1 cellular context compared by ENCODE assay signal in the genomic region with DNA sequence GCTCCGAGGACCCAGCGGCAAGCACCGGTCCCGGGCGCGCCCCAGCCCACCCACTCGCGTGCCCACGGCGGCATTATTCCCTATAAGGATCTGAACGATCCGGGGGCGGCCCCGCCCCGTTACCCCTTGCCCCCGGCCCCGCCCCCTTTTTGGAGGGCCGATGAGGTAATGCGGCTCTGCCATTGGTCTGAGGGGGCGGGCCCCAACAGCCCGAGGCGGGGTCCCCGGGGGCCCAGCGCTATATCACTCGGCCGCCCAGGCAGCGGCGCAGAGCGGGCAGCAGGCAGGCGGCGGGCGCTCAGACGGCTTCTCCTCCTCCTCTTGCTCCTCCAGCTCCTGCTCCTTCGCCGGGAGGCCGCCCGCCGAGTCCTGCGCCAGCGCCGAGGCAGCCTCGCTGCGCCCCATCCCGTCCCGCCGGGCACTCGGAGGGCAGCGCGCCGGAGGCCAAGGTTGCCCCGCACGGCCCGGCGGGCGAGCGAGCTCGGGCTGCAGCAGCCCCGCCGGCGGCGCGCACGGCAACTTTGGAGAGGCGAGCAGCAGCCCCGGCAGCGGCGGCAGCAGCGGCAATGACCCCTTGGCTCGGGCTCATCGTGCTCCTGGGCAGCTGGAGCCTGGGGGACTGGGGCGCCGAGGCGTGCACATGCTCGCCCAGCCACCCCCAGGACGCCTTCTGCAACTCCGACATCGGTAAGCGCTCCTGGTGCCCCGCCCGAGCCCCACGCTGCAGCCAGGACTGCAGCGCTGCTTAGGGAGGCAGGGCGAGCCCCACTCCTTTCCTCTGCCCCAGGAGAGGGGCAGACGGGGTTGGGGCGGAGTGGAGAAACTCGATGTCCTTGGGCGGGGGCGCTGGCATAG.
A peak's percentile ranks its signal among the peaks of the same experiment; 100 is the strongest.
TF ChIP-seq lines count a peak whose summit lies in the region.

TSS of gene TIMP3 (plus strand) at position 270 of the 855 bp plus-strand sequence. CDS start at position 567, 297 bp downstream.

TF ChIP-seq in HepG2, 621 proteins besides CTCF, POLR2A, EP300 and RAD21 (continued from another document and continues in another):
- TF ChIP-seq, protein P1, sequence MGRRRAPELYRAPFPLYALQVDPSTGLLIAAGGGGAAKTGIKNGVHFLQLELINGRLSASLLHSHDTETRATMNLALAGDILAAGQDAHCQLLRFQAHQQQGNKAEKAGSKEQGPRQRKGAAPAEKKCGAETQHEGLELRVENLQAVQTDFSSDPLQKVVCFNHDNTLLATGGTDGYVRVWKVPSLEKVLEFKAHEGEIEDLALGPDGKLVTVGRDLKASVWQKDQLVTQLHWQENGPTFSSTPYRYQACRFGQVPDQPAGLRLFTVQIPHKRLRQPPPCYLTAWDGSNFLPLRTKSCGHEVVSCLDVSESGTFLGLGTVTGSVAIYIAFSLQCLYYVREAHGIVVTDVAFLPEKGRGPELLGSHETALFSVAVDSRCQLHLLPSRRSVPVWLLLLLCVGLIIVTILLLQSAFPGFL (CRISPR knock-in tag; IDR thresholded peaks at IDR 0.05): no peak
- no peak for TF ChIP-seq TBX3 (IDR thresholded peaks at IDR 0.05; ENCODE audit: borderline replicate concordance)
- TF ChIP-seq SMYD3 (CRISPR knock-in tag; IDR thresholded peaks at IDR 0.05): no peak
- TF ChIP-seq GLMP (CRISPR knock-in tag; IDR thresholded peaks at IDR 0.05; ENCODE audit: borderline replicate concordance): no peak
- TF ChIP-seq POLR2AphosphoS5 (IDR thresholded peaks at IDR 0.05; ENCODE audit: low read depth, low read length): peak; percentile 94
- TF ChIP-seq ARNTL (CRISPR knock-in tag; IDR thresholded peaks at IDR 0.05): no peak
- TF ChIP-seq CSRNP1 (CRISPR knock-in tag; IDR thresholded peaks at IDR 0.05): peak; percentile 11; the same call in 1 of the 2 replicates
- TF ChIP-seq, protein P2, sequence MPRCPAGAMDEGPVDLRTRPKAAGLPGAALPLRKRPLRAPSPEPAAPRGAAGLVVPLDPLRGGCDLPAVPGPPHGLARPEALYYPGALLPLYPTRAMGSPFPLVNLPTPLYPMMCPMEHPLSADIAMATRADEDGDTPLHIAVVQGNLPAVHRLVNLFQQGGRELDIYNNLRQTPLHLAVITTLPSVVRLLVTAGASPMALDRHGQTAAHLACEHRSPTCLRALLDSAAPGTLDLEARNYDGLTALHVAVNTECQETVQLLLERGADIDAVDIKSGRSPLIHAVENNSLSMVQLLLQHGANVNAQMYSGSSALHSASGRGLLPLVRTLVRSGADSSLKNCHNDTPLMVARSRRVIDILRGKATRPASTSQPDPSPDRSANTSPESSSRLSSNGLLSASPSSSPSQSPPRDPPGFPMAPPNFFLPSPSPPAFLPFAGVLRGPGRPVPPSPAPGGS (CRISPR knock-in tag; IDR thresholded peaks at IDR 0.05): no peak
- no peak for TF ChIP-seq ZNF235 (CRISPR knock-in tag; IDR thresholded peaks at IDR 0.05; ENCODE audit: borderline replicate concordance)
- TF ChIP-seq THAP11 (CRISPR knock-in tag; IDR thresholded peaks at IDR 0.05): no peak; the same call in 1 of the 2 replicates
- no peak for TF ChIP-seq ATRX (CRISPR knock-in tag; IDR thresholded peaks at IDR 0.05; ENCODE audit: borderline replicate concordance)
- no peak for TF ChIP-seq ZNF124 (CRISPR knock-in tag; IDR thresholded peaks at IDR 0.05)
- TF ChIP-seq HNRNPL (IDR thresholded peaks at IDR 0.05; ENCODE audit: low read depth, low read length): no peak
- TF ChIP-seq ZBTB44 (CRISPR knock-in tag; IDR thresholded peaks at IDR 0.05): no peak
- TF ChIP-seq CEBPG (CRISPR knock-in tag; IDR thresholded peaks at IDR 0.05): no peak
- TF ChIP-seq MTERF4 (CRISPR knock-in tag; IDR thresholded peaks at IDR 0.05): no peak
- TF ChIP-seq MED8 (CRISPR knock-in tag; IDR thresholded peaks at IDR 0.05; ENCODE audit: insufficient replicate concordance): no peak
- TF ChIP-seq, protein P3, sequence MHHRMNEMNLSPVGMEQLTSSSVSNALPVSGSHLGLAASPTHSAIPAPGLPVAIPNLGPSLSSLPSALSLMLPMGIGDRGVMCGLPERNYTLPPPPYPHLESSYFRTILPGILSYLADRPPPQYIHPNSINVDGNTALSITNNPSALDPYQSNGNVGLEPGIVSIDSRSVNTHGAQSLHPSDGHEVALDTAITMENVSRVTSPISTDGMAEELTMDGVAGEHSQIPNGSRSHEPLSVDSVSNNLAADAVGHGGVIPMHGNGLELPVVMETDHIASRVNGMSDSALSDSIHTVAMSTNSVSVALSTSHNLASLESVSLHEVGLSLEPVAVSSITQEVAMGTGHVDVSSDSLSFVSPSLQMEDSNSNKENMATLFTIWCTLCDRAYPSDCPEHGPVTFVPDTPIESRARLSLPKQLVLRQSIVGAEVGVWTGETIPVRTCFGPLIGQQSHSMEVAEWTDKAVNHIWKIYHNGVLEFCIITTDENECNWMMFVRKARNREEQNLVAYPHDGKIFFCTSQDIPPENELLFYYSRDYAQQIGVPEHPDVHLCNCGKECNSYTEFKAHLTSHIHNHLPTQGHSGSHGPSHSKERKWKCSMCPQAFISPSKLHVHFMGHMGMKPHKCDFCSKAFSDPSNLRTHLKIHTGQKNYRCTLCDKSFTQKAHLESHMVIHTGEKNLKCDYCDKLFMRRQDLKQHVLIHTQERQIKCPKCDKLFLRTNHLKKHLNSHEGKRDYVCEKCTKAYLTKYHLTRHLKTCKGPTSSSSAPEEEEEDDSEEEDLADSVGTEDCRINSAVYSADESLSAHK (CRISPR knock-in tag; IDR thresholded peaks at IDR 0.05; ENCODE audit: borderline replicate concordance): no peak
- TF ChIP-seq, protein P4, sequence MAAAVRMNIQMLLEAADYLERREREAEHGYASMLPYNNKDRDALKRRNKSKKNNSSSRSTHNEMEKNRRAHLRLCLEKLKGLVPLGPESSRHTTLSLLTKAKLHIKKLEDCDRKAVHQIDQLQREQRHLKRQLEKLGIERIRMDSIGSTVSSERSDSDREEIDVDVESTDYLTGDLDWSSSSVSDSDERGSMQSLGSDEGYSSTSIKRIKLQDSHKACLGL (CRISPR knock-in tag; IDR thresholded peaks at IDR 0.05): no peak; the same call in 1 of the 2 replicates
- peak; percentile 42; the same call in 1 of the 2 replicates for TF ChIP-seq ZMAT3 (CRISPR knock-in tag; conservative IDR thresholded peaks at IDR 0.05)
- no peak for TF ChIP-seq ZNF75D (CRISPR knock-in tag; IDR thresholded peaks at IDR 0.05; ENCODE audit: borderline replicate concordance)
- no peak for TF ChIP-seq MEIS1 (CRISPR knock-in tag; IDR thresholded peaks at IDR 0.05; ENCODE audit: borderline replicate concordance)
- TF ChIP-seq CHD4 (IDR thresholded peaks at IDR 0.05; ENCODE audit: borderline replicate concordance, low read length): no peak
- no peak for TF ChIP-seq ZNF747 (CRISPR knock-in tag; IDR thresholded peaks at IDR 0.05; ENCODE audit: borderline replicate concordance)
- TF ChIP-seq IRF2 (CRISPR knock-in tag; IDR thresholded peaks at IDR 0.05): no peak
- TF ChIP-seq ZNF101 (CRISPR knock-in tag; IDR thresholded peaks at IDR 0.05; ENCODE audit: borderline replicate concordance, low read depth): no peak
- TF ChIP-seq TCF12 (IDR thresholded peaks at IDR 0.05): no peak
- no peak for TF ChIP-seq TCF12 (CRISPR knock-in tag; IDR thresholded peaks at IDR 0.05)
- TF ChIP-seq ZNF557 (CRISPR knock-in tag; IDR thresholded peaks at IDR 0.05): no peak
- no peak for TF ChIP-seq ZNF180 (CRISPR knock-in tag; IDR thresholded peaks at IDR 0.05; ENCODE audit: borderline replicate concordance, low read depth)
- TF ChIP-seq ZNF704 (CRISPR knock-in tag; IDR thresholded peaks at IDR 0.05; ENCODE audit: borderline replicate concordance): no peak
- no peak for TF ChIP-seq SMC3 (IDR thresholded peaks at IDR 0.05; ENCODE audit: low read length)
- TF ChIP-seq ZMYM3 (CRISPR knock-in tag; IDR thresholded peaks at IDR 0.05): no peak
- TF ChIP-seq STAT5B (CRISPR knock-in tag; IDR thresholded peaks at IDR 0.05): no peak
- no peak for TF ChIP-seq ZNF678 (CRISPR knock-in tag; IDR thresholded peaks at IDR 0.05)
- TF ChIP-seq HMG20A (CRISPR knock-in tag; IDR thresholded peaks at IDR 0.05; ENCODE audit: borderline replicate concordance): no peak
- no peak for TF ChIP-seq FOSL1 (CRISPR knock-in tag; IDR thresholded peaks at IDR 0.05; ENCODE audit: borderline replicate concordance)
- TF ChIP-seq DBP (CRISPR knock-in tag; IDR thresholded peaks at IDR 0.05; ENCODE audit: not compliant biosample characterization): no peak
- no peak for TF ChIP-seq ERF (CRISPR knock-in tag; IDR thresholded peaks at IDR 0.05)
- TF ChIP-seq SAFB2 (CRISPR knock-in tag; IDR thresholded peaks at IDR 0.05; ENCODE audit: borderline replicate concordance, low read depth): peak; percentile 75; the same call in 1 of the 2 replicates
- no peak for TF ChIP-seq PHF8 (CRISPR knock-in tag; IDR thresholded peaks at IDR 0.05)
- TF ChIP-seq, protein P5, sequence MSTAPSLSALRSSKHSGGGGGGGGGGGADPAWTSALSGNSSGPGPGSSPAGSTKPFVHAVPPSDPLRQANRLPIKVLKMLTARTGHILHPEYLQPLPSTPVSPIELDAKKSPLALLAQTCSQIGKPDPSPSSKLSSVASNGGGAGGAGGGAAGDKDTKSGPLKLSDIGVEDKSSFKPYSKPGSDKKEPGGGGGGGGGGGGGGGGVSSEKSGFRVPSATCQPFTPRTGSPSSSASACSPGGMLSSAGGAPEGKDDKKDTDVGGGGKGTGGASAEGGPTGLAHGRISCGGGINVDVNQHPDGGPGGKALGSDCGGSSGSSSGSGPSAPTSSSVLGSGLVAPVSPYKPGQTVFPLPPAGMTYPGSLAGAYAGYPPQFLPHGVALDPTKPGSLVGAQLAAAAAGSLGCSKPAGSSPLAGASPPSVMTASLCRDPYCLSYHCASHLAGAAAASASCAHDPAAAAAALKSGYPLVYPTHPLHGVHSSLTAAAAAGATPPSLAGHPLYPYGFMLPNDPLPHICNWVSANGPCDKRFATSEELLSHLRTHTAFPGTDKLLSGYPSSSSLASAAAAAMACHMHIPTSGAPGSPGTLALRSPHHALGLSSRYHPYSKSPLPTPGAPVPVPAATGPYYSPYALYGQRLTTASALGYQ (CRISPR knock-in tag; IDR thresholded peaks at IDR 0.05): peak; percentile 27; the same call in 1 of the 2 replicates
- no peak for TF ChIP-seq CC2D1A (CRISPR knock-in tag; IDR thresholded peaks at IDR 0.05)
- TF ChIP-seq POLR2G (IDR thresholded peaks at IDR 0.05; ENCODE audit: low read depth, low read length): peak; percentile 97
- no peak for TF ChIP-seq SIX1 (CRISPR knock-in tag; IDR thresholded peaks at IDR 0.05; ENCODE audit: borderline replicate concordance)
- TF ChIP-seq PAX8 (CRISPR knock-in tag; IDR thresholded peaks at IDR 0.05; ENCODE audit: borderline replicate concordance): no peak
- TF ChIP-seq MAZ (IDR thresholded peaks at IDR 0.05; ENCODE audit: borderline replicate concordance, low read depth, low read length): no peak
- TF ChIP-seq MAZ (CRISPR knock-in tag; IDR thresholded peaks at IDR 0.05; ENCODE audit: low read depth): peak; percentile 71
- no peak for TF ChIP-seq JUN (CRISPR knock-in tag; IDR thresholded peaks at IDR 0.05)
- no peak for TF ChIP-seq ZNF143 (CRISPR knock-in tag; IDR thresholded peaks at IDR 0.05)
- TF ChIP-seq NPAS2 (CRISPR knock-in tag; IDR thresholded peaks at IDR 0.05; ENCODE audit: borderline replicate concordance): no peak
